Comparison of ENCODE assay signal across 1 cellular context in genomic region chr1:231194843-231195516, GRCh38.
A peak's percentile ranks its signal among the peaks of the same experiment; 100 is the strongest.
TF ChIP-seq lines count a peak whose summit lies in the region.

No MANE protein-coding gene starts in this region.

TF ChIP-seq in HepG2, 621 proteins besides CTCF, POLR2A, EP300 and RAD21 (continued from another document and continues in another):
- TF ChIP-seq, protein P1, sequence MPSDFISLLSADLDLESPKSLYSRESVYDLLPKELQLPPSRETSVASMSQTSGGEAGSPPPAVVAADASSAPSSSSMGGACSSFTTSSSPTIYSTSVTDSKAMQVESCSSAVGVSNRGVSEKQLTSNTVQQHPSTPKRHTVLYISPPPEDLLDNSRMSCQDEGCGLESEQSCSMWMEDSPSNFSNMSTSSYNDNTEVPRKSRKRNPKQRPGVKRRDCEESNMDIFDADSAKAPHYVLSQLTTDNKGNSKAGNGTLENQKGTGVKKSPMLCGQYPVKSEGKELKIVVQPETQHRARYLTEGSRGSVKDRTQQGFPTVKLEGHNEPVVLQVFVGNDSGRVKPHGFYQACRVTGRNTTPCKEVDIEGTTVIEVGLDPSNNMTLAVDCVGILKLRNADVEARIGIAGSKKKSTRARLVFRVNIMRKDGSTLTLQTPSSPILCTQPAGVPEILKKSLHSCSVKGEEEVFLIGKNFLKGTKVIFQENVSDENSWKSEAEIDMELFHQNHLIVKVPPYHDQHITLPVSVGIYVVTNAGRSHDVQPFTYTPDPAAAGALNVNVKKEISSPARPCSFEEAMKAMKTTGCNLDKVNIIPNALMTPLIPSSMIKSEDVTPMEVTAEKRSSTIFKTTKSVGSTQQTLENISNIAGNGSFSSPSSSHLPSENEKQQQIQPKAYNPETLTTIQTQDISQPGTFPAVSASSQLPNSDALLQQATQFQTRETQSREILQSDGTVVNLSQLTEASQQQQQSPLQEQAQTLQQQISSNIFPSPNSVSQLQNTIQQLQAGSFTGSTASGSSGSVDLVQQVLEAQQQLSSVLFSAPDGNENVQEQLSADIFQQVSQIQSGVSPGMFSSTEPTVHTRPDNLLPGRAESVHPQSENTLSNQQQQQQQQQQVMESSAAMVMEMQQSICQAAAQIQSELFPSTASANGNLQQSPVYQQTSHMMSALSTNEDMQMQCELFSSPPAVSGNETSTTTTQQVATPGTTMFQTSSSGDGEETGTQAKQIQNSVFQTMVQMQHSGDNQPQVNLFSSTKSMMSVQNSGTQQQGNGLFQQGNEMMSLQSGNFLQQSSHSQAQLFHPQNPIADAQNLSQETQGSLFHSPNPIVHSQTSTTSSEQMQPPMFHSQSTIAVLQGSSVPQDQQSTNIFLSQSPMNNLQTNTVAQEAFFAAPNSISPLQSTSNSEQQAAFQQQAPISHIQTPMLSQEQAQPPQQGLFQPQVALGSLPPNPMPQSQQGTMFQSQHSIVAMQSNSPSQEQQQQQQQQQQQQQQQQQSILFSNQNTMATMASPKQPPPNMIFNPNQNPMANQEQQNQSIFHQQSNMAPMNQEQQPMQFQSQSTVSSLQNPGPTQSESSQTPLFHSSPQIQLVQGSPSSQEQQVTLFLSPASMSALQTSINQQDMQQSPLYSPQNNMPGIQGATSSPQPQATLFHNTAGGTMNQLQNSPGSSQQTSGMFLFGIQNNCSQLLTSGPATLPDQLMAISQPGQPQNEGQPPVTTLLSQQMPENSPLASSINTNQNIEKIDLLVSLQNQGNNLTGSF (CRISPR knock-in tag; IDR thresholded peaks at IDR 0.05): no peak
- TF ChIP-seq ZNF512 (CRISPR knock-in tag; IDR thresholded peaks at IDR 0.05) (no peak), MED1 (CRISPR knock-in tag; IDR thresholded peaks at IDR 0.05) (peak; percentile 50; the same call in 1 of the 2 replicates), YY1 (IDR thresholded peaks at IDR 0.05; ENCODE audit: insufficient read depth, insufficient replicate concordance, low read depth, low read length) (no peak), RELA (CRISPR knock-in tag; IDR thresholded peaks at IDR 0.05) (no peak), ETV6 (CRISPR knock-in tag; conservative IDR thresholded peaks at IDR 0.05) (no peak), ZNF776 (CRISPR knock-in tag; IDR thresholded peaks at IDR 0.05) (no peak), ZIK1 (CRISPR knock-in tag; IDR thresholded peaks at IDR 0.05; ENCODE audit: borderline replicate concordance, low read depth) (no peak), ZNF564 (CRISPR knock-in tag; IDR thresholded peaks at IDR 0.05) (no peak), ZNF274 (CRISPR knock-in tag; IDR thresholded peaks at IDR 0.05) (no peak), ZNF75D (CRISPR knock-in tag; IDR thresholded peaks at IDR 0.05; ENCODE audit: borderline replicate concordance) (no peak), ZNF333 (CRISPR knock-in tag; IDR thresholded peaks at IDR 0.05; ENCODE audit: borderline replicate concordance) (no peak), ZZZ3 (CRISPR knock-in tag; IDR thresholded peaks at IDR 0.05; ENCODE audit: borderline replicate concordance) (no peak), HOXA5 (CRISPR knock-in tag; IDR thresholded peaks at IDR 0.05) (peak; percentile 54; the same call in 1 of the 2 replicates), EHMT2 (IDR thresholded peaks at IDR 0.05; ENCODE audit: borderline replicate concordance, low read depth, low read length) (no peak), HINFP (CRISPR knock-in tag; IDR thresholded peaks at IDR 0.05; ENCODE audit: low read depth) (no peak), MTERF4 (CRISPR knock-in tag; IDR thresholded peaks at IDR 0.05) (no peak), ZUFSP (CRISPR knock-in tag; IDR thresholded peaks at IDR 0.05; ENCODE audit: borderline replicate concordance) (no peak), MEIS1 (CRISPR knock-in tag; IDR thresholded peaks at IDR 0.05; ENCODE audit: borderline replicate concordance) (0 out of 2 replicates have a peak, but pooled peaks have one; percentile 61), ZNF839 (CRISPR knock-in tag; IDR thresholded peaks at IDR 0.05; ENCODE audit: borderline replicate concordance) (no peak), ZFP36L1 (CRISPR knock-in tag; IDR thresholded peaks at IDR 0.05) (no peak), ZFP36L2 (CRISPR knock-in tag; IDR thresholded peaks at IDR 0.05) (no peak), ARHGAP35 (CRISPR knock-in tag; IDR thresholded peaks at IDR 0.05; ENCODE audit: borderline replicate concordance) (no peak), ZSCAN29 (CRISPR knock-in tag; conservative IDR thresholded peaks at IDR 0.05) (no peak), YEATS2 (CRISPR knock-in tag; IDR thresholded peaks at IDR 0.05; ENCODE audit: borderline replicate concordance) (no peak), NFRKB (IDR thresholded peaks at IDR 0.05) (no peak), TGIF2 (CRISPR knock-in tag; IDR thresholded peaks at IDR 0.05) (no peak), BRD4 (CRISPR knock-in tag; IDR thresholded peaks at IDR 0.05) (no peak), THAP11 (CRISPR knock-in tag; IDR thresholded peaks at IDR 0.05) (0 out of 2 replicates have a peak, but pooled peaks have one; percentile 24), ZFP36 (IDR thresholded peaks at IDR 0.05; ENCODE audit: borderline replicate concordance, low read depth, low read length, partially characterized antibody) (no peak), GLI4 (CRISPR knock-in tag; IDR thresholded peaks at IDR 0.05; ENCODE audit: borderline replicate concordance) (no peak), SP1 (IDR thresholded peaks at IDR 0.05) (no peak), SP1 (CRISPR knock-in tag; IDR thresholded peaks at IDR 0.05) (no peak), SMARCC2 (IDR thresholded peaks at IDR 0.05) (no peak), KLF12 (CRISPR knock-in tag; IDR thresholded peaks at IDR 0.05; ENCODE audit: borderline replicate concordance) (no peak), POGZ (CRISPR knock-in tag; IDR thresholded peaks at IDR 0.05) (peak; percentile 71; the same call in 1 of the 2 replicates), XRCC5 (optimal IDR thresholded peaks at IDR 0.05; ENCODE audit: low read length) (peak; percentile 36), RARG (CRISPR knock-in tag; IDR thresholded peaks at IDR 0.05; ENCODE audit: low read depth) (no peak), ZNF12 (CRISPR knock-in tag; IDR thresholded peaks at IDR 0.05) (no peak; the same call in 1 of the 2 replicates), EZH2 (conservative IDR thresholded peaks at IDR 0.05; ENCODE audit: low read depth, low read length) (no peak), KAT2B (IDR thresholded peaks at IDR 0.05; ENCODE audit: borderline replicate concordance, low read depth, low read length) (no peak), GFI1 (CRISPR knock-in tag; IDR thresholded peaks at IDR 0.05; ENCODE audit: borderline replicate concordance) (peak; percentile 95), KLF9 (CRISPR knock-in tag; IDR thresholded peaks at IDR 0.05; ENCODE audit: low read depth) (no peak)
- TF ChIP-seq, protein P2, sequence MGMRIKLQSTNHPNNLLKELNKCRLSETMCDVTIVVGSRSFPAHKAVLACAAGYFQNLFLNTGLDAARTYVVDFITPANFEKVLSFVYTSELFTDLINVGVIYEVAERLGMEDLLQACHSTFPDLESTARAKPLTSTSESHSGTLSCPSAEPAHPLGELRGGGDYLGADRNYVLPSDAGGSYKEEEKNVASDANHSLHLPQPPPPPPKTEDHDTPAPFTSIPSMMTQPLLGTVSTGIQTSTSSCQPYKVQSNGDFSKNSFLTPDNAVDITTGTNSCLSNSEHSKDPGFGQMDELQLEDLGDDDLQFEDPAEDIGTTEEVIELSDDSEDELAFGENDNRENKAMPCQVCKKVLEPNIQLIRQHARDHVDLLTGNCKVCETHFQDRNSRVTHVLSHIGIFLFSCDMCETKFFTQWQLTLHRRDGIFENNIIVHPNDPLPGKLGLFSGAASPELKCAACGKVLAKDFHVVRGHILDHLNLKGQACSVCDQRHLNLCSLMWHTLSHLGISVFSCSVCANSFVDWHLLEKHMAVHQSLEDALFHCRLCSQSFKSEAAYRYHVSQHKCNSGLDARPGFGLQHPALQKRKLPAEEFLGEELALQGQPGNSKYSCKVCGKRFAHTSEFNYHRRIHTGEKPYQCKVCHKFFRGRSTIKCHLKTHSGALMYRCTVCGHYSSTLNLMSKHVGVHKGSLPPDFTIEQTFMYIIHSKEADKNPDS (CRISPR knock-in tag; IDR thresholded peaks at IDR 0.05): no peak
- TF ChIP-seq, protein P3, sequence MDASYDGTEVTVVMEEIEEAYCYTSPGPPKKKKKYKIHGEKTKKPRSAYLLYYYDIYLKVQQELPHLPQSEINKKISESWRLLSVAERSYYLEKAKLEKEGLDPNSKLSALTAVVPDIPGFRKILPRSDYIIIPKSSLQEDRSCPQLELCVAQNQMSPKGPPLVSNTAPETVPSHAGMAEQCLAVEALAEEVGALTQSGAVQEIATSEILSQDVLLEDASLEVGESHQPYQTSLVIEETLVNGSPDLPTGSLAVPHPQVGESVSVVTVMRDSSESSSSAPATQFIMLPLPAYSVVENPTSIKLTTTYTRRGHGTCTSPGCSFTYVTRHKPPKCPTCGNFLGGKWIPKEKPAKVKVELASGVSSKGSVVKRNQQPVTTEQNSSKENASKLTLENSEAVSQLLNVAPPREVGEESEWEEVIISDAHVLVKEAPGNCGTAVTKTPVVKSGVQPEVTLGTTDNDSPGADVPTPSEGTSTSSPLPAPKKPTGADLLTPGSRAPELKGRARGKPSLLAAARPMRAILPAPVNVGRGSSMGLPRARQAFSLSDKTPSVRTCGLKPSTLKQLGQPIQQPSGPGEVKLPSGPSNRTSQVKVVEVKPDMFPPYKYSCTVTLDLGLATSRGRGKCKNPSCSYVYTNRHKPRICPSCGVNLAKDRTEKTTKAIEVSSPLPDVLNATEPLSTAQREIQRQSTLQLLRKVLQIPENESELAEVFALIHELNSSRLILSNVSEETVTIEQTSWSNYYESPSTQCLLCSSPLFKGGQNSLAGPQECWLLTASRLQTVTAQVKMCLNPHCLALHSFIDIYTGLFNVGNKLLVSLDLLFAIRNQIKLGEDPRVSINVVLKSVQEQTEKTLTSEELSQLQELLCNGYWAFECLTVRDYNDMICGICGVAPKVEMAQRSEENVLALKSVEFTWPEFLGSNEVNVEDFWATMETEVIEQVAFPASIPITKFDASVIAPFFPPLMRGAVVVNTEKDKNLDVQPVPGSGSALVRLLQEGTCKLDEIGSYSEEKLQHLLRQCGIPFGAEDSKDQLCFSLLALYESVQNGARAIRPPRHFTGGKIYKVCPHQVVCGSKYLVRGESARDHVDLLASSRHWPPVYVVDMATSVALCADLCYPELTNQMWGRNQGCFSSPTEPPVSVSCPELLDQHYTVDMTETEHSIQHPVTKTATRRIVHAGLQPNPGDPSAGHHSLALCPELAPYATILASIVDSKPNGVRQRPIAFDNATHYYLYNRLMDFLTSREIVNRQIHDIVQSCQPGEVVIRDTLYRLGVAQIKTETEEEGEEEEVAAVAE (CRISPR knock-in tag; IDR thresholded peaks at IDR 0.05; ENCODE audit: borderline replicate concordance): no peak
